12 cellular contexts compared by ENCODE assay signal in genomic region chrX:125646195-125646594, GRCh38.
DNase-seq lines count a peak whose midpoint lies in the region; ATAC-seq and TF ChIP-seq lines count a peak whose summit lies in the region.
"Had no signal": no experiment of that assay in that cellular context is flagged by ENCODE, and none has a peak within 500 bp of the region (broad histone marks: within the 10 kb centered on the region; RNA-seq: fewer than 3 reads in every experiment).

No MANE protein-coding gene starts in this region.

- peaks cover 27% of the 10 kb centered on the region for H3K9me3 Mint-ChIP-seq in mesothelial cell of epicardium

- H2AFZ ChIP-seq in SK-N-SH (ENCODE audit: low read depth), result no peak overlapping the region

- H3K36me3 Mint-ChIP-seq in mesothelial cell of epicardium, result no peaks in the 10 kb centered on the region

- no peaks in the 10 kb centered on the region for H3K27me3 ChIP-seq in SK-N-SH (ENCODE audit: insufficient read depth)
- H3K27me3 ChIP-seq: SJSA1 had no signal

- no peak overlapping the region for H3K27ac Mint-ChIP-seq in mesothelial cell of epicardium

- H3K36me3 ChIP-seq in SK-N-SH (replicated peaks in 1 of 2; ENCODE audit: control insufficient read depth in 1 of 2, insufficient read depth in 2 of 2, low read length in 1 of 2), result no peaks in the 10 kb centered on the region
- H3K36me3 ChIP-seq: SJSA1, thoracic aorta had no signal

- DNase-seq in SK-N-SH (no peak), RPMI8226 (peak; percentile 8), mesothelial cell of epicardium (ENCODE audit: low spot score in 2 of 2, unreplicated experiment in 2 of 2) (no peak), G401 (ENCODE audit: low spot score) (no peak), GM03348 (ENCODE audit: low spot score) (no peak)
- DNase-seq: activated naive CD4-positive, alpha-beta T cell; MV-4-11 had no signal

- no peaks in the 10 kb centered on the region for H3F3A ChIP-seq in SK-N-SH (replicated peaks; ENCODE audit: insufficient read depth)

- POLR2A ChIA-PET in SK-N-SH (lab: Yijun Ruan, JAX), result no interaction called here

- no peak overlapping the region for H3K4me3 ChIP-seq in SK-N-SH (ENCODE audit: low read depth in 2 of 2, low read length in 1 of 2)
- H3K4me3 ChIP-seq: SJSA1, thoracic aorta had no signal

- TF ChIP-seq EP300 in SK-N-SH (IDR thresholded peaks at IDR 0.05; ENCODE audit: borderline replicate concordance in 1 of 2, low read depth in 1 of 2, low read length in 1 of 2), result no peak

- H3K9ac ChIP-seq in SK-N-SH, result no peak overlapping the region

- no peaks in the 10 kb centered on the region for H3K9me2 ChIP-seq in SK-N-SH

- no peaks in the 10 kb centered on the region for H4K20me1 ChIP-seq in SK-N-SH (ENCODE audit: insufficient read depth)

- TF ChIP-seq RAD21 in SK-N-SH (IDR thresholded peaks at IDR 0.05; ENCODE audit: low read length), result no peak

- H3K4me1 Mint-ChIP-seq in mesothelial cell of epicardium, result no peaks in the 10 kb centered on the region

- H3K27ac ChIP-seq in SK-N-SH (ENCODE audit: low read depth in 2 of 2, low read length in 1 of 2), result no peak overlapping the region
- H3K27ac ChIP-seq: SJSA1, thoracic aorta had no signal

- TF ChIP-seq CTCF in SK-N-SH (IDR thresholded peaks at IDR 0.05), result peak; percentile 45
- TF ChIP-seq CTCF in mesothelial cell of epicardium (IDR thresholded peaks at IDR 0.05; ENCODE audit: unreplicated experiment), result peak; percentile 26

- H3K9me3 ChIP-seq in SK-N-SH, result no peaks in the 10 kb centered on the region
- H3K9me3 ChIP-seq: SJSA1, thoracic aorta had no signal

- H3K27me3 Mint-ChIP-seq in mesothelial cell of epicardium (ENCODE audit: low read depth), result no peaks in the 10 kb centered on the region

- no peak overlapping the region for H3K4me2 ChIP-seq in SK-N-SH

- no peaks in the 10 kb centered on the region for H3K4me1 ChIP-seq in SK-N-SH (ENCODE audit: control insufficient read depth in 1 of 2, insufficient read depth in 2 of 2, low read depth in 1 of 2, low read length in 1 of 2)
- H3K4me1 ChIP-seq: SJSA1 had no signal

- no peak overlapping the region for H3K4me3 Mint-ChIP-seq in mesothelial cell of epicardium

- in situ Hi-C loops in G401 (cut with HindIII; ENCODE audit: low sequenced_read_pairs), result no loop called here

- CTCF ChIA-PET in SK-N-SH (lab: Yijun Ruan, JAX), result interaction anchor here (0.7 kb wide), 1 partner anchor 1239 kb away, joined by 3 read pairs; no protein-coding TSS in a partner anchor

- WGBS in SK-N-SH (ENCODE audit: low lambda C conversion rate), result 0% methylated on average over 1 of the region's 2 CpGs

- ATAC-seq in SK-N-SH treated with all-trans-retinoic acid at 6 μM for 48 hours (no peak), GM21825 (IDR thresholded peaks at IDR 0.05; ENCODE audit: unreplicated experiment) (peak; percentile 60), HG02588 (IDR thresholded peaks at IDR 0.05; ENCODE audit: unreplicated experiment) (no peak)

- no peaks in the 10 kb centered on the region for H3K79me2 ChIP-seq in SK-N-SH (ENCODE audit: insufficient read depth)

TF ChIP-seq in SK-N-SH, 30 proteins besides CTCF, POLR2A, EP300 and RAD21:
- TF ChIP-seq FOSL2 (IDR thresholded peaks at IDR 0.05; ENCODE audit: borderline replicate concordance, low read depth) (no peak), YY1 (IDR thresholded peaks at IDR 0.05; ENCODE audit: low read depth) (no peak), NFIC (IDR thresholded peaks at IDR 0.05; ENCODE audit: borderline replicate concordance) (no peak), FOXM1 (IDR thresholded peaks at IDR 0.05; ENCODE audit: low read depth) (no peak), TCF12 (IDR thresholded peaks at IDR 0.05) (no peak)

TF ChIP-seq in SK-N-SH treated with all-trans-retinoic acid at 6 μM for 48 hours, 23 proteins besides CTCF, POLR2A, EP300 and RAD21:
- TF ChIP-seq CSRNP3 (CRISPR knock-in tag; IDR thresholded peaks at IDR 0.05) (no peak), BACH2 (CRISPR knock-in tag; IDR thresholded peaks at IDR 0.05; ENCODE audit: borderline replicate concordance) (no peak), GLIS3 (CRISPR knock-in tag; IDR thresholded peaks at IDR 0.05) (no peak), SNAI2 (CRISPR knock-in tag; IDR thresholded peaks at IDR 0.05) (no peak), PATZ1 (CRISPR knock-in tag; IDR thresholded peaks at IDR 0.05; ENCODE audit: borderline replicate concordance) (no peak), ZNF70 (CRISPR knock-in tag; IDR thresholded peaks at IDR 0.05) (no peak), CREB5 (CRISPR knock-in tag; IDR thresholded peaks at IDR 0.05; ENCODE audit: low read depth) (no peak), CSDC2 (CRISPR knock-in tag; IDR thresholded peaks at IDR 0.05) (no peak), ZFP3 (CRISPR knock-in tag; IDR thresholded peaks at IDR 0.05) (no peak)
